Comparison of ENCODE assay signal across 8 cellular contexts in genomic region chr13:24511019-24511823, GRCh38. TPM values are rescaled to one million over a fixed set of nuclear protein-coding genes. Genes with fewer than 3 reads are reported as not detected.
DNase-seq lines count a peak whose midpoint lies in the region; ATAC-seq and TF ChIP-seq lines count a peak whose summit lies in the region.

No MANE protein-coding gene starts in this region.

- H3K4me3 ChIP-seq in Karpas-422 (ENCODE audit: low read length) = peak overlapping the region; percentile 93
- peak overlapping the region; percentile 90 for H3K4me3 ChIP-seq in coronary artery
- H3K4me3 ChIP-seq in mesenchymal stem cell (ENCODE audit: insufficient read depth in 1 of 2, low read depth in 1 of 2, low read length in 2 of 2) = peak overlapping the region in 1 of 2 experiments; percentile 83

- no peaks in the 10 kb centered on the region for H4K20me1 ChIP-seq in Karpas-422 (ENCODE audit: insufficient read depth, low read depth, low read length)

- H3K4ac ChIP-seq in mesenchymal stem cell (ENCODE audit: low read depth in 1 of 2, low read length in 2 of 2) = peak overlapping the region; percentile 47 to 79

- peak overlapping the region; percentile 54 for H4K91ac ChIP-seq in mesenchymal stem cell (ENCODE audit: low read length)

- H3K23ac ChIP-seq in mesenchymal stem cell (ENCODE audit: low read length in 2 of 2) = peak overlapping the region in 1 of 2 experiments; percentile 59

- H2BK120ac ChIP-seq in mesenchymal stem cell (ENCODE audit: low read depth, low read length) = peak overlapping the region; percentile 81

- no peak for TF ChIP-seq CTCF in coronary artery (IDR thresholded peaks at IDR 0.05)

- H2BK15ac ChIP-seq in mesenchymal stem cell (ENCODE audit: low read depth, poor library complexity, severe bottlenecking) = no peak overlapping the region

- peaks cover 20% of the 10 kb centered on the region for H3K4me1 ChIP-seq in Karpas-422 (ENCODE audit: low read length)
- H3K4me1 ChIP-seq in mesenchymal stem cell (ENCODE audit: control insufficient read depth, insufficient read depth, low read depth, low read length) = peaks cover 10% of the 10 kb centered on the region

- no peaks in the 10 kb centered on the region for H3K27me3 ChIP-seq in Karpas-422 (ENCODE audit: low read length)
- H3K27me3 ChIP-seq in mesenchymal stem cell (ENCODE audit: control insufficient read depth in 1 of 2, insufficient read depth in 1 of 2, low read length in 2 of 2) = no peaks in the 10 kb centered on the region

- 44% methylated on average over 22 of the region's 22 CpGs for WGBS in mesenchymal stem cell

- H3K9me3 ChIP-seq in Karpas-422 (ENCODE audit: low read length) (no peaks in the 10 kb centered on the region), mesenchymal stem cell (ENCODE audit: control insufficient read depth, low read length) (no peaks in the 10 kb centered on the region)

- peaks cover 7% of the 10 kb centered on the region; the same call in 1 of the 2 replicates for H3K36me3 ChIP-seq in Karpas-422 (ENCODE audit: insufficient read depth, low read length)
- peaks cover 12 to 14% of the 10 kb centered on the region in 2 experiments for H3K36me3 ChIP-seq in mesenchymal stem cell (ENCODE audit: control insufficient read depth in 1 of 2, insufficient read depth in 2 of 2, low read depth in 1 of 2, low read length in 2 of 2)

- ATAC-seq in GM21515 (IDR thresholded peaks at IDR 0.05; ENCODE audit: unreplicated experiment) = peak; percentile 41

- peak overlapping the region; percentile 18; the same call in 1 of the 2 replicates for H3K27ac ChIP-seq in Karpas-422 (ENCODE audit: low read length)
- peak overlapping the region in 1 of 2 donors; percentile 90 for H3K27ac ChIP-seq in coronary artery
- peak overlapping the region; percentile 92 for H3K27ac ChIP-seq in mesenchymal stem cell (ENCODE audit: low read length, poor library complexity, severe bottlenecking)

- DNase-seq in CD1c-positive myeloid dendritic cell (ENCODE audit: extremely low spot score) (peak; percentile 88), Karpas-422 (peak; percentile 58), coronary artery (ENCODE audit: low spot score) (no peak), mesenchymal stem cell (peak; percentile 97), NCI-H69 (lab: John Stamatoyannopoulos, UW) (no peak)
- DNase-seq in activated CD4-positive, CD25-positive, alpha-beta regulatory T cell treated with anti-CD3 and anti-CD28 coated beads, Interleukin-2, amount 50 U/mL, for 16 hours (ENCODE audit: low read depth, low spot score) = peak; percentile 22
- DNase-seq in stimulated activated CD8-positive, alpha-beta memory T cell treated with anti-CD3 and anti-CD28 coated beads, Interleukin-4, amount 100 ng/mL, for 1 hour (ENCODE audit: low read depth in 2 of 2, low spot score in 1 of 2) = peak; percentile 9 to 27

- H4K8ac ChIP-seq in mesenchymal stem cell (ENCODE audit: low read length) = peak overlapping the region; percentile 16

- H2BK5ac ChIP-seq in mesenchymal stem cell (ENCODE audit: low read depth, low read length, poor library complexity, severe bottlenecking) = no peak overlapping the region

- H3K4me2 ChIP-seq in Karpas-422 (ENCODE audit: low read depth, low read length, poor library complexity, severe bottlenecking) (peak overlapping the region; percentile 87), mesenchymal stem cell (ENCODE audit: low read length, poor library complexity, severe bottlenecking) (peak overlapping the region; percentile 71)

- peak overlapping the region; percentile 88 for H3K9ac ChIP-seq in Karpas-422 (ENCODE audit: low read length)
- H3K9ac ChIP-seq in mesenchymal stem cell (ENCODE audit: low read length) = peak overlapping the region; percentile 97

- H2AK5ac ChIP-seq in mesenchymal stem cell (ENCODE audit: low read length, severe bottlenecking) = peak overlapping the region; percentile 57

- no peak overlapping the region for H3K14ac ChIP-seq in mesenchymal stem cell (ENCODE audit: low read length in 2 of 2)

- no peak overlapping the region; the same call in 1 of the 2 replicates for H2AFZ ChIP-seq in Karpas-422 (ENCODE audit: low read length)
- H2AFZ ChIP-seq in mesenchymal stem cell (ENCODE audit: low read depth, low read length) = no peak overlapping the region

- peak overlapping the region; percentile 86 to 94 for H3K18ac ChIP-seq in mesenchymal stem cell (ENCODE audit: low read depth in 1 of 2, low read length in 2 of 2)

- peaks cover 57% of the 10 kb centered on the region for H3K79me2 ChIP-seq in Karpas-422 (ENCODE audit: low read length)

- peak overlapping the region; percentile 18 to 59 for H2BK12ac ChIP-seq in mesenchymal stem cell (ENCODE audit: low read length in 2 of 2)

- H3K79me1 ChIP-seq in mesenchymal stem cell (replicated peaks; ENCODE audit: low read length, poor library complexity, severe bottlenecking) = peaks cover 2% of the 10 kb centered on the region

- H3K9me2 ChIP-seq in Karpas-422 (replicated peaks; ENCODE audit: insufficient read depth, low read length) = no peaks in the 10 kb centered on the region

RNA-seq across cellular contexts. Expression of gene PARP4, which starts 1.4 kb away (rescaled TPM):
- total RNA-seq in Karpas-422 (2014; rRNA removed; shearing (Covaris generic); ENCODE audit: low replicate concordance) = 23.1 and 33.0 TPM in 2 replicates
- polyA plus RNA-seq in mesenchymal stem cell (2013, experiment 1 of 2) = 35.2 TPM
- polyA plus RNA-seq in mesenchymal stem cell (2013, experiment 2 of 2) = 34.7 TPM

Comparison
In these comparisons a context has a peak if more than half of its experiments do, and no peak if none do; other contexts are left out.
1. DNase-seq: peak in CD1c-positive myeloid dendritic cell (single experiment), Karpas-422 (single experiment), activated CD4-positive, CD25-positive, alpha-beta regulatory T cell treated with anti-CD3 and anti-CD28 coated beads, Interleukin-2, amount 50 U/mL, for 16 hours (single experiment), mesenchymal stem cell (single experiment) and stimulated activated CD8-positive, alpha-beta memory T cell treated with anti-CD3 and anti-CD28 coated beads, Interleukin-4, amount 100 ng/mL, for 1 hour (2 of 2); none in coronary artery (single experiment) and NCI-H69 (single experiment).